Comparison of ENCODE assay signal across 13 cellular contexts in genomic region chr4:169437299-169438047, GRCh38.
DNase-seq lines count a peak whose midpoint lies in the region; ATAC-seq and TF ChIP-seq lines count a peak whose summit lies in the region.
"Had no signal": no experiment of that assay in that cellular context is flagged by ENCODE, and none has a peak within 500 bp of the region (broad histone marks: within the 10 kb centered on the region; RNA-seq: fewer than 3 reads in every experiment).

No MANE protein-coding gene starts in this region.

- H3K36me3 ChIP-seq in Caco-2 (ENCODE audit: control insufficient read depth, insufficient read depth, low read length) = no peaks in the 10 kb centered on the region
- no peaks in the 10 kb centered on the region for H3K36me3 ChIP-seq in CD8-positive, alpha-beta memory T cell (ENCODE audit: insufficient read depth, low read length)

- H3K36me3 Mint-ChIP-seq in osteocyte (ENCODE audit: unreplicated experiment) (peaks cover 4% of the 10 kb centered on the region), Caco-2 (ENCODE audit: insufficient read depth, unreplicated experiment) (no peaks in the 10 kb centered on the region)
- H3K36me3 Mint-ChIP-seq in CD8-positive, alpha-beta memory T cell = peaks cover 8 to 30% (median 19%) of the 10 kb centered on the region in 3 donors
- H3K36me3 Mint-ChIP-seq: stimulated activated effector memory CD8-positive, alpha-beta T cell treated with anti-CD3 and anti-CD28 coated beads, Interleukin-12 subunit alpha, Interleukin-12 subunit beta, amount 100 ng/mL, for 72 hours had no signal

- no TSS peak for BruUV-seq in Caco-2 (replicated peaks; lab: Mats Ljungman, UMichigan)

- ATAC-seq in GM19023 (IDR thresholded peaks at IDR 0.05; ENCODE audit: unreplicated experiment) (peak; percentile 92), GM21723 (IDR thresholded peaks at IDR 0.05; ENCODE audit: unreplicated experiment) (peak; percentile 88), HG03175 (IDR thresholded peaks at IDR 0.05; ENCODE audit: unreplicated experiment) (peak; percentile 89)
- ATAC-seq: activated naive CD4-positive, alpha-beta T cell treated with anti-CD3 and anti-CD28 coated beads, Interleukin-2, amount 50 U/mL, for 72 hours; Panc1; stimulated activated effector memory CD8-positive, alpha-beta T cell treated with anti-CD3 and anti-CD28 coated beads, Interleukin-12 subunit alpha, Interleukin-12 subunit beta, amount 100 ng/mL, for 72 hours had no signal

- no peak overlapping the region for H3K4me3 ChIP-seq in Caco-2 (ENCODE audit: low read depth, low read length)
- no peak overlapping the region for H3K4me3 ChIP-seq in CD8-positive, alpha-beta memory T cell (ENCODE audit: low read length)
- H3K4me3 ChIP-seq: skin epidermis had no signal

- DNase-seq in osteocyte (ENCODE audit: extremely low spot score, unreplicated experiment) (no peak), Caco-2 (no peak), HCEC 1CT (no peak), cerebellar nuclear complex (lab: John Stamatoyannopoulos, UW) (no peak)
- DNase-seq in CD8-positive, alpha-beta memory T cell = no peak
- DNase-seq: activated CD4-positive, alpha-beta T cell treated with anti-CD3 and anti-CD28 coated beads for 48 hours had no signal

- H3K27me3 Mint-ChIP-seq in osteocyte (ENCODE audit: unreplicated experiment) = no peaks in the 10 kb centered on the region
- H3K27me3 Mint-ChIP-seq in Caco-2 (ENCODE audit: insufficient read depth, unreplicated experiment) = no peaks in the 10 kb centered on the region
- H3K27me3 Mint-ChIP-seq in CD8-positive, alpha-beta memory T cell = peaks cover 0 to 3% of the 10 kb centered on the region in 2 donors

- H3K4me3 Mint-ChIP-seq in osteocyte (ENCODE audit: unreplicated experiment) = no peak overlapping the region
- H3K4me3 Mint-ChIP-seq in Caco-2 (ENCODE audit: unreplicated experiment) = no peak overlapping the region
- H3K4me3 Mint-ChIP-seq in CD8-positive, alpha-beta memory T cell = no peak overlapping the region
- H3K4me3 Mint-ChIP-seq: stimulated activated effector memory CD8-positive, alpha-beta T cell treated with anti-CD3 and anti-CD28 coated beads, Interleukin-12 subunit alpha, Interleukin-12 subunit beta, amount 100 ng/mL, for 72 hours had no signal

- POLR2A ChIA-PET in Caco-2 (lab: Charles Lee) = no interaction called here
- POLR2A ChIA-PET in CD8-positive, alpha-beta memory T cell (lab: Charles Lee) = no interaction called here

- H3K27ac Mint-ChIP-seq in osteocyte (ENCODE audit: unreplicated experiment) (peak overlapping the region; percentile 38), Caco-2 (ENCODE audit: unreplicated experiment) (no peak overlapping the region)
- no peak overlapping the region for H3K27ac Mint-ChIP-seq in CD8-positive, alpha-beta memory T cell
- H3K27ac Mint-ChIP-seq: activated naive CD4-positive, alpha-beta T cell treated with anti-CD3 and anti-CD28 coated beads, Interleukin-2, amount 50 U/mL, for 72 hours; stimulated activated effector memory CD8-positive, alpha-beta T cell treated with anti-CD3 and anti-CD28 coated beads, Interleukin-12 subunit alpha, Interleukin-12 subunit beta, amount 100 ng/mL, for 72 hours had no signal

- H3K9me3 Mint-ChIP-seq in osteocyte (ENCODE audit: unreplicated experiment) (no peaks in the 10 kb centered on the region), Caco-2 (ENCODE audit: unreplicated experiment) (no peaks in the 10 kb centered on the region)
- H3K9me3 Mint-ChIP-seq in CD8-positive, alpha-beta memory T cell = peaks cover 0 to 4% (median 4%) of the 10 kb centered on the region in 5 donors
- H3K9me3 Mint-ChIP-seq: activated naive CD4-positive, alpha-beta T cell treated with anti-CD3 and anti-CD28 coated beads, Interleukin-2, amount 50 U/mL, for 72 hours; stimulated activated effector memory CD8-positive, alpha-beta T cell treated with anti-CD3 and anti-CD28 coated beads, Interleukin-12 subunit alpha, Interleukin-12 subunit beta, amount 100 ng/mL, for 72 hours had no signal

- CTCF ChIA-PET in Caco-2 (lab: Charles Lee) = interaction anchor here (0.8 kb wide), 1 partner anchor 427 kb away, joined by 6 read pairs; the partner anchor contains the start of gene CBR4
- CTCF ChIA-PET in CD8-positive, alpha-beta memory T cell (lab: Charles Lee) = no interaction called here

- H3K27ac ChIP-seq in CD8-positive, alpha-beta memory T cell (ENCODE audit: low read depth, low read length) = no peak overlapping the region
- H3K27ac ChIP-seq: skin epidermis had no signal

- H3K4me1 ChIP-seq in Caco-2 = peaks cover 12% of the 10 kb centered on the region
- no peaks in the 10 kb centered on the region for H3K4me1 ChIP-seq in CD8-positive, alpha-beta memory T cell (ENCODE audit: insufficient read depth, low read length)

- no peak for TF ChIP-seq CTCF in osteocyte (IDR thresholded peaks at IDR 0.05)
- TF ChIP-seq CTCF in Caco-2 (IDR thresholded peaks at IDR 0.05; ENCODE audit: insufficient read depth in 1 of 2, low read depth in 1 of 2, low read length in 1 of 2, severe bottlenecking in 1 of 2, unreplicated experiment in 1 of 2) = no peak

- no peaks in the 10 kb centered on the region for H3K27me3 ChIP-seq in Caco-2 (replicated peaks; ENCODE audit: control insufficient read depth, insufficient read depth, low read length)
- H3K27me3 ChIP-seq in CD8-positive, alpha-beta memory T cell (ENCODE audit: insufficient read depth, low read length, poor library complexity, severe bottlenecking) = no peaks in the 10 kb centered on the region

- intact Hi-C loops in Caco-2 (cut with micrococcal nuclease; ENCODE audit: unreplicated experiment) = no loop called here

- no peaks in the 10 kb centered on the region for H3K9me3 ChIP-seq in Caco-2
- no peaks in the 10 kb centered on the region for H3K9me3 ChIP-seq in CD8-positive, alpha-beta memory T cell (ENCODE audit: low read length)

- H3K4me1 Mint-ChIP-seq in osteocyte (ENCODE audit: unreplicated experiment) = peaks cover 40% of the 10 kb centered on the region
- H3K4me1 Mint-ChIP-seq in Caco-2 (ENCODE audit: low read depth, unreplicated experiment) = peaks cover 8% of the 10 kb centered on the region
- H3K4me1 Mint-ChIP-seq in CD8-positive, alpha-beta memory T cell = peaks cover 5 to 19% (median 6%) of the 10 kb centered on the region in 3 donors
- H3K4me1 Mint-ChIP-seq: stimulated activated effector memory CD8-positive, alpha-beta T cell treated with anti-CD3 and anti-CD28 coated beads, Interleukin-12 subunit alpha, Interleukin-12 subunit beta, amount 100 ng/mL, for 72 hours had no signal
